In the genomic region with DNA sequence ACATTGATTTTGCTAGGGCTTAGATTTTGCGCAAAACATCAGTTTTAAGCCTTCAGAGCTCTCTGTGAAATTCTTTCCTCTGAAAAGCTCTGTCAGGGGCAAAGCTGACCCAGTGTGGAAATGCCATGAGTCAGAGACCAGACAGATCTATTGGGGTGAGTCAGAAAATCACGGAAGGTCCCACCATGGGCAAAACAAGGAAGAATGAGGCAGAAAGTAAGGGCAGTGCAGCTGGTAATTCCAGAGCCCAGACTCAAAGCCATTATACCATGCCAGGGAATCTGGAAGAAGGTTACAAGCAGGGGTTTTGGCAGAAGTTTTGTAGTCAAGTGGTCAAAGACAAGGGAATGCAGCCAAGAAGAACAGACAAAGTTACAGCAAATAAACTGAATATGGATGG, we compare ENCODE assay signal across 13 cellular contexts.
DNase-seq lines count a peak whose midpoint lies in the region; ATAC-seq and TF ChIP-seq lines count a peak whose summit lies in the region.
"Had no signal": no experiment of that assay in that cellular context is flagged by ENCODE, and none has a peak within 500 bp of the region (broad histone marks: within the 10 kb centered on the region; RNA-seq: fewer than 3 reads in every experiment).

No MANE protein-coding gene starts in this region.

- H3K79me2 ChIP-seq in mesendoderm (ENCODE audit: control insufficient read depth, insufficient read depth, low read length) = no peaks in the 10 kb centered on the region

- no peak overlapping the region for H3K18ac ChIP-seq in mesendoderm (ENCODE audit: low read length)

- H2BK15ac ChIP-seq in mesendoderm (replicated peaks; ENCODE audit: low read depth) = no peak overlapping the region

- no peaks in the 10 kb centered on the region for H3K79me1 ChIP-seq in mesendoderm (ENCODE audit: low read length)

- no peak overlapping the region for H4K8ac ChIP-seq in mesendoderm (ENCODE audit: low read depth, low read length)

- no peaks in the 10 kb centered on the region for H3K9me3 ChIP-seq in thyroid gland

- ATAC-seq in HG03439 (IDR thresholded peaks at IDR 0.05; ENCODE audit: unreplicated experiment) = no peak
- ATAC-seq: activated T-cell treated with anti-CD3 and anti-CD28 coated beads, Interleukin-2, amount 50 U/mL, for 4 hours; stimulated activated naive CD8-positive, alpha-beta T cell treated with anti-CD3 and anti-CD28 coated beads, Interleukin-15, Interleukin-2, amounts not matched to agents 100 U/mL and 50 U/mL, for 24 hours had no signal

- H3K23ac ChIP-seq in mesendoderm (ENCODE audit: low read length) = no peak overlapping the region

- H2AK5ac ChIP-seq in mesendoderm (ENCODE audit: low read length) = no peak overlapping the region

- H3K27me3 ChIP-seq in mesendoderm (ENCODE audit: insufficient read depth, low read length, poor library complexity) (no peaks in the 10 kb centered on the region), thyroid gland (no peaks in the 10 kb centered on the region)

- TF ChIP-seq CTCF in AG10803 (conservative IDR thresholded peaks at IDR 0.05; ENCODE audit: low read length) = no peak
- no peak for TF ChIP-seq CTCF in cardiac fibroblast (IDR thresholded peaks at IDR 0.05; ENCODE audit: low read depth, low read length)
- no peak for TF ChIP-seq CTCF in thyroid gland (IDR thresholded peaks at IDR 0.05)

- H4K5ac ChIP-seq in mesendoderm (ENCODE audit: low read length) = no peak overlapping the region

- DNase-seq in AG10803 (ENCODE audit: low read depth) = peak; percentile 92
- DNase-seq in M059J (ENCODE audit: low read depth) = peak; percentile 95
- DNase-seq in cardiac fibroblast (ENCODE audit: low read depth in 2 of 2) = peak; percentile 88 to 95
- DNase-seq in mesendoderm = peak; percentile 33
- no peak for DNase-seq in NCI-H2171 treated with DMSO at 0.1 percent for 48 hours (lab: John Stamatoyannopoulos, UW)
- DNase-seq in thyroid gland = no peak
- DNase-seq in activated T-cell treated with anti-CD3 and anti-CD28 coated beads for 4 hours = no peak
- DNase-seq: activated T-cell treated with anti-CD3 and anti-CD28 coated beads, Interleukin-2, amount 50 U/mL, for 4 hours; CD4-positive, CD25-positive, alpha-beta regulatory T cell; cerebellar nuclear complex; naive B cell; stimulated activated naive CD8-positive, alpha-beta T cell treated with anti-CD3 and anti-CD28 coated beads, Interleukin-15, Interleukin-2, amounts not matched to agents 100 U/mL and 50 U/mL, for 24 hours had no signal

- H3K27ac ChIP-seq in mesendoderm (ENCODE audit: low read depth, low read length) (no peak overlapping the region), thyroid gland (no peak overlapping the region)

- H3K56ac ChIP-seq in mesendoderm (ENCODE audit: low read length) = no peak overlapping the region

- H3K4me1 ChIP-seq in mesendoderm (ENCODE audit: control insufficient read depth, low read depth, low read length) (no peaks in the 10 kb centered on the region), thyroid gland (no peaks in the 10 kb centered on the region)

- H2BK120ac ChIP-seq in mesendoderm (ENCODE audit: low read depth, low read length) = no peak overlapping the region

- H3K4me2 ChIP-seq in mesendoderm (ENCODE audit: low read length) = no peak overlapping the region

- no peaks in the 10 kb centered on the region for H3K36me3 ChIP-seq in mesendoderm (ENCODE audit: control insufficient read depth, insufficient read depth, low read length)
- no peaks in the 10 kb centered on the region for H3K36me3 ChIP-seq in thyroid gland

- H3K4me3 ChIP-seq in AG10803 (ENCODE audit: low read length) = no peak overlapping the region
- no peak overlapping the region for H3K4me3 ChIP-seq in cardiac fibroblast (replicated peaks in 1 of 2; ENCODE audit: low read depth in 2 of 2, low read length in 2 of 2)
- no peak overlapping the region for H3K4me3 ChIP-seq in mesendoderm (ENCODE audit: low read length)
- H3K4me3 ChIP-seq in thyroid gland (replicated peaks in 1 of 3) = no peak overlapping the region

- WGBS in mesendoderm (ENCODE audit: extremely low coverage, insufficient coverage, low lambda C conversion rate) = no CpG with 5 or more reads among the region's 2 CpGs
- 72 to 85% methylated on average over 2 of the region's 2 CpGs for WGBS in thyroid gland, 2 donors

- intact Hi-C loops in thyroid gland (cut with DNase I) = no loop called here

- TF ChIP-seq POLR2A in thyroid gland (IDR thresholded peaks at IDR 0.05) = no peak

- no peak overlapping the region for H2BK5ac ChIP-seq in mesendoderm (ENCODE audit: low read length)

- no peak overlapping the region for H3K9ac ChIP-seq in mesendoderm (ENCODE audit: low read length)

- H3K4ac ChIP-seq in mesendoderm (ENCODE audit: low read depth, low read length) = no peak overlapping the region

Comparison
In these comparisons a context has a peak if more than half of its experiments do, and no peak if none do; other contexts are left out.
1. DNase-seq: peak in AG10803 (single experiment), M059J (single experiment), cardiac fibroblast (2 of 2) and mesendoderm (single experiment); none in NCI-H2171 treated with DMSO at 0.1 percent for 48 hours (single experiment), thyroid gland (0 of 2) and activated T-cell treated with anti-CD3 and anti-CD28 coated beads for 4 hours (single experiment).